In the genomic region with DNA sequence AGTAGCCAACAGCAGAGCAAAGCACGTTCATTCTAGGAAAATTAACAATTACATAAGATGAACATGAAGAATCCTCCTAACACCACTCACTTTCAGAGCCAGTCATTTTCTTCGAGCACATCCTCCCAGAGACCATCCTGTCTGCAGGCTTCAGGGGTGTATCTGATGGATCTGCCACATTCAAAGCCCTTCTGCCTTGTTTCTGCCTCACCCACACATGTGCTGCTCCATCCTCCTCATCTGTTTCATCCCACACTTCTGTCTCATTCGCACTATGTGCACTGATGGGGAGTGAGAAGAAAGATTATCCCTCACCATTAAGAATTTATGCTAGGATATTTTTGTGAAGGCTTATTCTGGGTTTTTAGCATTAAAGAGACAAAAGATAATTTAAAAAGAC, we compare ENCODE assay signal across 17 cellular contexts.
"Had no signal": no experiment of that assay in that cellular context is flagged by ENCODE, and none has a peak within 500 bp of the region (broad histone marks: within the 10 kb centered on the region; RNA-seq: fewer than 3 reads in every experiment).

No MANE protein-coding gene starts in this region.

- H3K9me3 ChIP-seq: colonic mucosa, esophagus muscularis mucosa, gastroesophageal sphincter, heart right ventricle, left lung, lower lobe of right lung, mucosa of descending colon had no signal

- H3K4me1 ChIP-seq: colonic mucosa, foreskin keratinocyte, gastroesophageal sphincter, heart right ventricle, left lung, lower lobe of right lung had no signal

- H3K4me3 ChIP-seq: colonic mucosa, esophagus muscularis mucosa, gastroesophageal sphincter, heart right ventricle, left lung, lower lobe of right lung, mucosa of descending colon had no signal

- H3K27me3 Mint-ChIP-seq: dendritic cell treated with granulocyte-macrophage colony-stimulating factor and Interleukin-4, amounts not matched to agents 40 ng/mL and 50 ng/mL, for 4 days had no signal

- H3K4me1 Mint-ChIP-seq: mesothelial cell of epicardium had no signal

- H3K27me3 ChIP-seq: colonic mucosa, esophagus muscularis mucosa, foreskin keratinocyte, gastroesophageal sphincter, left lung had no signal

- ATAC-seq: effector memory CD8-positive, alpha-beta T cell; foreskin keratinocyte; gastroesophageal sphincter; heart right ventricle; left cardiac atrium; left lung; left ventricle myocardium superior; lower lobe of right lung; mucosa of descending colon had no signal

- H3K4me3 Mint-ChIP-seq: dendritic cell treated with granulocyte-macrophage colony-stimulating factor and Interleukin-4, amounts not matched to agents 40 ng/mL and 50 ng/mL, for 4 days; effector memory CD8-positive, alpha-beta T cell; endodermal cell; mesothelial cell of epicardium had no signal

- DNase-seq: colonic mucosa; cortex of kidney; effector CD8-positive, alpha-beta T cell; effector memory CD8-positive, alpha-beta T cell; endodermal cell; foreskin keratinocyte; heart right ventricle; left cardiac atrium; left lung; left ventricle myocardium superior; lower lobe of right lung; mesenchymal stem cell; mucosa of descending colon had no signal

- H3K36me3 ChIP-seq: colonic mucosa, esophagus muscularis mucosa, gastroesophageal sphincter, heart right ventricle, left lung, lower lobe of right lung had no signal

- H3K36me3 Mint-ChIP-seq: mesothelial cell of epicardium had no signal

- H3K27ac Mint-ChIP-seq: dendritic cell treated with granulocyte-macrophage colony-stimulating factor and Interleukin-4, amounts not matched to agents 40 ng/mL and 50 ng/mL, for 4 days; effector memory CD8-positive, alpha-beta T cell; endodermal cell; mesothelial cell of epicardium had no signal

- H3K27ac ChIP-seq: colonic mucosa, esophagus muscularis mucosa, foreskin keratinocyte, gastroesophageal sphincter, heart right ventricle, left lung, lower lobe of right lung had no signal

- H3K9me3 Mint-ChIP-seq: dendritic cell treated with granulocyte-macrophage colony-stimulating factor and Interleukin-4, amounts not matched to agents 40 ng/mL and 50 ng/mL, for 4 days; effector memory CD8-positive, alpha-beta T cell; endodermal cell; mesothelial cell of epicardium had no signal
